25 cellular contexts compared by ENCODE assay signal in the genomic region with DNA sequence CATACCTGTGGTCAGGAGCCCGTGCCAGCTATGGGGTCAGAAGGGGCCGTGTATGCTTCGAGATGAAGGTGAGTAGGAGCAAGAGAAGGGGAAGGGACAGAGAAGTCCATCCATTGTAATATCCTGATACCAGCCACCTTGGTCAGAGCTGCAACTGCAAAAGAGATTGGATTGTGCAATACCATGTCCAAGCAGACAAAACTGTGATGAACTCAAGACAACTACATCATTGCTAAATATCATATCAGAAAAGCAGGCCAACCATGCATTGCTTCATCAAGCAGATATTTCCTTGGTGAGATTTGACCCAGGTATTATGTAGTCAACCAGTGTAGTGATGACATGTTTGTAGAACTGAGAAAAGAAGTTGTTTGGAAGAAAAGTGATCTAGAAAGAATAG. TPM values are rescaled to one million over a fixed set of nuclear protein-coding genes. Genes with fewer than 3 reads are reported as not detected.
DNase-seq lines count a peak whose midpoint lies in the region; ATAC-seq, FAIRE-seq and TF ChIP-seq lines count a peak whose summit lies in the region.
"Had no signal": no experiment of that assay in that cellular context is flagged by ENCODE, and none has a peak within 500 bp of the region (broad histone marks: within the 10 kb centered on the region; RNA-seq: fewer than 3 reads in every experiment).

No MANE protein-coding gene starts in this region.

- TF ChIP-seq CTCF in choroid plexus epithelial cell (conservative IDR thresholded peaks at IDR 0.05; ENCODE audit: low read depth, low read length) (no peak), HepG2 (CRISPR knock-in tag; IDR thresholded peaks at IDR 0.05) (no peak)

- H3K4me1 ChIP-seq in HepG2 (ENCODE audit: insufficient read depth, low read length) = no peaks in the 10 kb centered on the region
- H3K4me1 ChIP-seq: foreskin keratinocyte, neural progenitor cell, prostate gland had no signal

- H3K27ac Mint-ChIP-seq in activated CD4-positive, alpha-beta memory T cell treated with anti-CD3 and anti-CD28 coated beads for 36 hours = peak overlapping the region; percentile 10
- no peak overlapping the region for H3K27ac Mint-ChIP-seq in activated CD4-positive, alpha-beta memory T cell treated with anti-CD3 and anti-CD28 coated beads, Interleukin-2, amount 10 ng/mL, durations not matched to agents 7 days and 5 days
- H3K27ac Mint-ChIP-seq: neural progenitor cell had no signal

- intact Hi-C loops in activated CD4-positive, alpha-beta memory T cell treated with anti-CD3 and anti-CD28 coated beads for 36 hours (cut with micrococcal nuclease) = no loop called here
- intact Hi-C loops in HepG2 (cut with micrococcal nuclease; ENCODE audit: unreplicated experiment) = no loop called here

- no peak for TF ChIP-seq RAD21 in HepG2 (CRISPR knock-in tag; IDR thresholded peaks at IDR 0.05)

- H3K4me3 Mint-ChIP-seq in activated CD4-positive, alpha-beta memory T cell treated with anti-CD3 and anti-CD28 coated beads for 36 hours = no peak overlapping the region
- no peak overlapping the region for H3K4me3 Mint-ChIP-seq in activated CD4-positive, alpha-beta memory T cell treated with anti-CD3 and anti-CD28 coated beads, Interleukin-2, amount 10 ng/mL, durations not matched to agents 7 days and 5 days
- H3K4me3 Mint-ChIP-seq: neural progenitor cell had no signal

- no peak overlapping the region for H3K4me2 ChIP-seq in HepG2 (ENCODE audit: low read depth, low read length)
- H3K4me2 ChIP-seq: neural progenitor cell had no signal

- H4K20me1 ChIP-seq in HepG2 (ENCODE audit: insufficient read depth, low read length) = no peaks in the 10 kb centered on the region

- H3K9me3 Mint-ChIP-seq in activated CD4-positive, alpha-beta memory T cell treated with anti-CD3 and anti-CD28 coated beads for 36 hours = no peaks in the 10 kb centered on the region
- no peaks in the 10 kb centered on the region for H3K9me3 Mint-ChIP-seq in activated CD4-positive, alpha-beta memory T cell treated with anti-CD3 and anti-CD28 coated beads, Interleukin-2, amount 10 ng/mL, durations not matched to agents 7 days and 5 days
- H3K9me3 Mint-ChIP-seq: neural progenitor cell had no signal

- H3K27ac ChIP-seq in HepG2 (ENCODE audit: extremely low read length, insufficient read depth, low read length) = no peak overlapping the region
- H3K27ac ChIP-seq: foreskin keratinocyte, neural progenitor cell, prostate gland had no signal

- no peak for TF ChIP-seq POLR2A in HepG2 (IDR thresholded peaks at IDR 0.05; ENCODE audit: insufficient read depth in 1 of 2, low read depth in 2 of 2, low read length in 2 of 2)

- H3K4me3 ChIP-seq in choroid plexus epithelial cell (ENCODE audit: low read depth, low read length) (no peak overlapping the region), HepG2 (replicated peaks in 1 of 3; ENCODE audit: insufficient read depth in 1 of 3, low read depth in 2 of 3, low read length in 3 of 3) (no peak overlapping the region)
- H3K4me3 ChIP-seq: cardiac muscle cell, neural progenitor cell, prostate gland had no signal

- peaks cover 57 to 95% of the 10 kb centered on the region in 2 experiments for H3K36me3 ChIP-seq in HepG2 (replicated peaks in 1 of 2; ENCODE audit: control insufficient read depth in 1 of 2, insufficient read depth in 2 of 2, low read length in 2 of 2)

- BruUV-seq in HepG2 (replicated peaks; lab: Mats Ljungman, UMichigan) = no TSS peak

- no peaks in the 10 kb centered on the region for H3K79me2 ChIP-seq in HepG2 (ENCODE audit: insufficient read depth, low read length)

- TF ChIP-seq EP300 in HepG2 (IDR thresholded peaks at IDR 0.05; ENCODE audit: low read depth in 2 of 2, low read length in 2 of 2) (no peak), HepG2 (CRISPR knock-in tag; IDR thresholded peaks at IDR 0.05; ENCODE audit: borderline replicate concordance) (no peak)

- DNase-seq in activated CD4-positive, alpha-beta memory T cell treated with anti-CD3 and anti-CD28 coated beads for 36 hours = no peak
- no peak for DNase-seq in activated CD4-positive, alpha-beta memory T cell treated with anti-CD3 and anti-CD28 coated beads, Interleukin-2, amount 10 ng/mL, durations not matched to agents 7 days and 5 days
- DNase-seq in MV-4-11 (lab: John Stamatoyannopoulos, UW) (peak; percentile 70), choroid plexus epithelial cell (ENCODE audit: low read depth) (peak; percentile 76), HepG2 (ENCODE audit: low spot score) (no peak), NCI-H510A (lab: John Stamatoyannopoulos, UW) (no peak), 8988T (no peak)
- DNase-seq: ACHN; activated CD4-positive, CD25-positive, alpha-beta regulatory T cell treated with anti-CD3 and anti-CD28 coated beads, Interleukin-2, amount 50 U/mL, for 72 hours; activated naive CD4-positive, alpha-beta T cell; amniotic stem cell; C1 segment of cervical spinal cord; Calu3; foreskin keratinocyte; hippocampal formation; islet precursor cell; MM.1S; NCI-H1694 treated with DMSO at 0.1 percent for 48 hours; substantia nigra had no signal

- no peaks in the 10 kb centered on the region for H3K27me3 Mint-ChIP-seq in activated CD4-positive, alpha-beta memory T cell treated with anti-CD3 and anti-CD28 coated beads for 36 hours
- H3K27me3 Mint-ChIP-seq in activated CD4-positive, alpha-beta memory T cell treated with anti-CD3 and anti-CD28 coated beads, Interleukin-2, amount 10 ng/mL, durations not matched to agents 7 days and 5 days = no peaks in the 10 kb centered on the region

- FAIRE-seq in HepG2 (lab: Jason Lieb, UNC) = no peak
- FAIRE-seq: endometrium, urothelium cell line had no signal

- H3K36me3 Mint-ChIP-seq in activated CD4-positive, alpha-beta memory T cell treated with anti-CD3 and anti-CD28 coated beads for 36 hours = peaks cover 78% of the 10 kb centered on the region
- peaks cover 92% of the 10 kb centered on the region for H3K36me3 Mint-ChIP-seq in activated CD4-positive, alpha-beta memory T cell treated with anti-CD3 and anti-CD28 coated beads, Interleukin-2, amount 10 ng/mL, durations not matched to agents 7 days and 5 days (ENCODE audit: low read depth)

- POLR2A ChIA-PET in activated CD4-positive, alpha-beta memory T cell treated with anti-CD3 and anti-CD28 coated beads for 36 hours (lab: Charles Lee) = interaction anchor here (1.3 kb wide), 1 partner anchor 12 kb away, joined by 3 read pairs; the partner anchor contains the start of gene HNRNPUL1
- POLR2A ChIA-PET in activated CD4-positive, alpha-beta memory T cell treated with anti-CD3 and anti-CD28 coated beads, Interleukin-2, amount 10 ng/mL, durations not matched to agents 7 days and 5 days (lab: Charles Lee) = no interaction called here
- POLR2A ChIA-PET in HepG2 (lab: Yijun Ruan, JAX) = interaction anchor here (1.1 kb wide), 1 partner anchor 12 kb away, joined by 5 read pairs; the partner anchor contains the start of gene HNRNPUL1

- no peaks in the 10 kb centered on the region for H3K27me3 ChIP-seq in HepG2 (ENCODE audit: control insufficient read depth in 1 of 2, insufficient read depth in 2 of 2, low read length in 2 of 2)
- H3K27me3 ChIP-seq: cardiac muscle cell, foreskin keratinocyte, neural progenitor cell had no signal

- 93% methylated on average over 3 of the region's 3 CpGs for WGBS in HepG2 (ENCODE audit: low lambda C conversion rate)

- in situ Hi-C loops in HepG2 (cut with HindIII; ENCODE audit: extremely low pct_ligation_motif_present, low pct_unique_long_range_greater_than_20kb) = no loop called here

- H3K9ac ChIP-seq in HepG2 (ENCODE audit: insufficient read depth, low read depth, low read length) = no peak overlapping the region
- H3K9ac ChIP-seq: neural progenitor cell had no signal

- H3K4me1 Mint-ChIP-seq in activated CD4-positive, alpha-beta memory T cell treated with anti-CD3 and anti-CD28 coated beads for 36 hours (ENCODE audit: low read depth) = peaks cover 9% of the 10 kb centered on the region
- peaks cover 5% of the 10 kb centered on the region for H3K4me1 Mint-ChIP-seq in activated CD4-positive, alpha-beta memory T cell treated with anti-CD3 and anti-CD28 coated beads, Interleukin-2, amount 10 ng/mL, durations not matched to agents 7 days and 5 days
- H3K4me1 Mint-ChIP-seq: neural progenitor cell had no signal

- H3K9me3 ChIP-seq in HepG2 (ENCODE audit: low read length) = no peaks in the 10 kb centered on the region
- H3K9me3 ChIP-seq: prostate gland had no signal

- CTCF ChIA-PET in activated CD4-positive, alpha-beta memory T cell treated with anti-CD3 and anti-CD28 coated beads for 36 hours (lab: Charles Lee) = no interaction called here
- CTCF ChIA-PET in activated CD4-positive, alpha-beta memory T cell treated with anti-CD3 and anti-CD28 coated beads, Interleukin-2, amount 10 ng/mL, durations not matched to agents 7 days and 5 days (lab: Charles Lee) = interaction anchor here (0.7 to 1.8 kb wide), 2 partner anchors 32 to 72 kb away, joined by 3 to 4 read pairs; no protein-coding TSS in a partner anchor
- CTCF ChIA-PET in HepG2 (lab: Yijun Ruan, JAX; ENCODE audit: low intra/inter-chr PET ratio, low total read pairs) = no interaction called here

- no peak for ATAC-seq in HepG2
- ATAC-seq in HG03457 (IDR thresholded peaks at IDR 0.05; ENCODE audit: unreplicated experiment) = no peak
- ATAC-seq: foreskin keratinocyte had no signal

- no peak overlapping the region for H2AFZ ChIP-seq in HepG2 (ENCODE audit: low read length)
- H2AFZ ChIP-seq: neural progenitor cell had no signal

RNA-seq across cellular contexts. Expression of gene HNRNPUL1, which starts 12.1 kb away (rescaled TPM):
- 100 to 1,000 TPM; 290 to 295 TPM for total RNA-seq in activated CD4-positive, alpha-beta memory T cell treated with anti-CD3 and anti-CD28 coated beads for 36 hours
- 100 to 1,000 TPM; 373 to 398 TPM for total RNA-seq in activated CD4-positive, alpha-beta memory T cell treated with anti-CD3 and anti-CD28 coated beads, Interleukin-2, amount 10 ng/mL, durations not matched to agents 7 days and 5 days
- 81.7 and 88.8 TPM in 2 replicates for total RNA-seq in HepG2 (2016; rRNA removed; fragmentation: Illumina TruSeq; extraction: Trizol)
- total RNA-seq in HepG2 (2016; cell fraction: cytosol; rRNA removed; fragmentation: Illumina TruSeq; extraction: Trizol; ENCODE audit: low read depth) = 30.9 and 33.3 TPM in 2 replicates
- 77.3 and 84.2 TPM in 2 replicates for total RNA-seq in HepG2 (2016; cell fraction: insoluble cytoplasmic fraction; rRNA removed; fragmentation: Illumina TruSeq; extraction: Trizol)
- total RNA-seq in HepG2 (2016; cell fraction: membrane; rRNA removed; fragmentation: Illumina TruSeq; extraction: Trizol) = 78.7 and 78.8 TPM in 2 replicates
- 62.2 and 71.6 TPM in 2 replicates for total RNA-seq in HepG2 (2016; cell fraction: nucleus; rRNA removed; fragmentation: Illumina TruSeq; extraction: Trizol)
- polyA plus RNA-seq in HepG2 (2011; rRNA removed) = 29.7 and 30.9 TPM in 2 replicates
- 16.7 and 21.1 TPM in 2 replicates for polyA plus RNA-seq in HepG2 (2011; cell fraction: cytosol; rRNA removed)
- polyA plus RNA-seq in HepG2 (2011; cell fraction: nucleus; rRNA removed) = 36.0 and 41.1 TPM in 2 replicates
- 62.3 and 78.5 TPM in 2 replicates for polyA plus RNA-seq in HepG2 (2012)
- 43.7 and 48.0 TPM in 2 replicates for polyA plus RNA-seq in HepG2 (2016; cell fraction: cytosol; fragmentation: Illumina TruSeq; extraction: Trizol; ENCODE audit: low read depth)
- polyA plus RNA-seq in HepG2 (2016; cell fraction: insoluble cytoplasmic fraction; fragmentation: Illumina TruSeq; extraction: Trizol; ENCODE audit: low read depth) = 126 and 151 TPM in 2 replicates
- 99.0 and 109 TPM in 2 replicates for polyA plus RNA-seq in HepG2 (2016; cell fraction: membrane; fragmentation: Illumina TruSeq; extraction: Trizol; ENCODE audit: low read depth)
- polyA plus RNA-seq in HepG2 (2016; cell fraction: nucleus; fragmentation: Illumina TruSeq; extraction: Trizol; ENCODE audit: insufficient read depth, low read depth) = 102 and 113 TPM in 2 replicates
- polyA minus RNA-seq in HepG2 (2011; rRNA and poly(A)+ RNA removed; ENCODE audit: low replicate concordance) = 47.6 and 50.7 TPM in 2 replicates
- 23.6 and 33.9 TPM in 2 replicates for polyA minus RNA-seq in HepG2 (2011; cell fraction: cytosol; rRNA and poly(A)+ RNA removed)
- 61.9 and 71.0 TPM in 2 replicates for polyA minus RNA-seq in HepG2 (2011; cell fraction: nucleus; rRNA and poly(A)+ RNA removed)

RNA-seq across cellular contexts. Expression of gene CCDC97, which starts 33.7 kb away (rescaled TPM):
- total RNA-seq in activated CD4-positive, alpha-beta memory T cell treated with anti-CD3 and anti-CD28 coated beads for 36 hours = 10 to 100 TPM; 20.5 to 23.4 TPM
- total RNA-seq in activated CD4-positive, alpha-beta memory T cell treated with anti-CD3 and anti-CD28 coated beads, Interleukin-2, amount 10 ng/mL, durations not matched to agents 7 days and 5 days = 10 to 100 TPM; 43.0 to 43.4 TPM
- total RNA-seq in HepG2 (2016; rRNA removed; fragmentation: Illumina TruSeq; extraction: Trizol) = 7.1 and 7.3 TPM in 2 replicates
- 1.5 and 3.3 TPM in 2 replicates for total RNA-seq in HepG2 (2016; cell fraction: cytosol; rRNA removed; fragmentation: Illumina TruSeq; extraction: Trizol; ENCODE audit: low read depth)
- total RNA-seq in HepG2 (2016; cell fraction: insoluble cytoplasmic fraction; rRNA removed; fragmentation: Illumina TruSeq; extraction: Trizol) = 6.7 and 7.8 TPM in 2 replicates
- 4.3 and 5.8 TPM in 2 replicates for total RNA-seq in HepG2 (2016; cell fraction: membrane; rRNA removed; fragmentation: Illumina TruSeq; extraction: Trizol)
- 5.8 and 7.6 TPM in 2 replicates for total RNA-seq in HepG2 (2016; cell fraction: nucleus; rRNA removed; fragmentation: Illumina TruSeq; extraction: Trizol)
- 6.2 and 7.2 TPM in 2 replicates for polyA plus RNA-seq in HepG2 (2011; rRNA removed)
- 6.6 and 7.0 TPM in 2 replicates for polyA plus RNA-seq in HepG2 (2011; cell fraction: cytosol; rRNA removed)
- polyA plus RNA-seq in HepG2 (2011; cell fraction: nucleus; rRNA removed) = 10.5 and 12.4 TPM in 2 replicates
- polyA plus RNA-seq in HepG2 (2012) = 8.9 and 9.4 TPM in 2 replicates
- 1.4 and 1.9 TPM in 2 replicates for polyA plus RNA-seq in HepG2 (2016; cell fraction: cytosol; fragmentation: Illumina TruSeq; extraction: Trizol; ENCODE audit: low read depth)
- 10.6 and 15.1 TPM in 2 replicates for polyA plus RNA-seq in HepG2 (2016; cell fraction: insoluble cytoplasmic fraction; fragmentation: Illumina TruSeq; extraction: Trizol; ENCODE audit: low read depth)
- 4.3 and 5.1 TPM in 2 replicates for polyA plus RNA-seq in HepG2 (2016; cell fraction: membrane; fragmentation: Illumina TruSeq; extraction: Trizol; ENCODE audit: low read depth)
- 16.5 and 17.3 TPM in 2 replicates for polyA plus RNA-seq in HepG2 (2016; cell fraction: nucleus; fragmentation: Illumina TruSeq; extraction: Trizol; ENCODE audit: insufficient read depth, low read depth)
- polyA minus RNA-seq in HepG2 (2011; rRNA and poly(A)+ RNA removed; ENCODE audit: low replicate concordance) = 11.3 and 18.0 TPM in 2 replicates
- 3.8 and 5.4 TPM in 2 replicates for polyA minus RNA-seq in HepG2 (2011; cell fraction: cytosol; rRNA and poly(A)+ RNA removed)
- polyA minus RNA-seq in HepG2 (2011; cell fraction: nucleus; rRNA and poly(A)+ RNA removed) = 9.4 and 9.9 TPM in 2 replicates

RNA-seq across cellular contexts. Expression of gene AXL, which starts 57.2 kb away (rescaled TPM):
- under 1 TPM; 0.17 to 0.31 TPM for total RNA-seq in activated CD4-positive, alpha-beta memory T cell treated with anti-CD3 and anti-CD28 coated beads for 36 hours
- total RNA-seq in activated CD4-positive, alpha-beta memory T cell treated with anti-CD3 and anti-CD28 coated beads, Interleukin-2, amount 10 ng/mL, durations not matched to agents 7 days and 5 days = under 1 TPM; 0.55 to 0.60 TPM
- 0.31 and 0.71 TPM in 2 replicates for total RNA-seq in HepG2 (2016; rRNA removed; fragmentation: Illumina TruSeq; extraction: Trizol)
- total RNA-seq in HepG2 (2016; cell fraction: cytosol; rRNA removed; fragmentation: Illumina TruSeq; extraction: Trizol; ENCODE audit: low read depth) = 0.18 and 0.20 TPM in 2 replicates
- total RNA-seq in HepG2 (2016; cell fraction: insoluble cytoplasmic fraction; rRNA removed; fragmentation: Illumina TruSeq; extraction: Trizol) = 0.54 and 0.67 TPM in 2 replicates
- 0.59 and 0.79 TPM in 2 replicates for total RNA-seq in HepG2 (2016; cell fraction: membrane; rRNA removed; fragmentation: Illumina TruSeq; extraction: Trizol)
- total RNA-seq in HepG2 (2016; cell fraction: nucleus; rRNA removed; fragmentation: Illumina TruSeq; extraction: Trizol) = 1.1 and 1.8 TPM in 2 replicates
- 5.7 and 5.9 TPM in 2 replicates for polyA plus RNA-seq in HepG2 (2011; rRNA removed)
- polyA plus RNA-seq in HepG2 (2011; cell fraction: cytosol; rRNA removed) = 4.3 and 4.8 TPM in 2 replicates
- 5.2 and 8.0 TPM in 2 replicates for polyA plus RNA-seq in HepG2 (2011; cell fraction: nucleus; rRNA removed)
- polyA plus RNA-seq in HepG2 (2012) = 2.9 and 4.5 TPM in 2 replicates
- polyA plus RNA-seq in HepG2 (2016; cell fraction: cytosol; fragmentation: Illumina TruSeq; extraction: Trizol; ENCODE audit: low read depth) = 0.09 and 0.10 TPM in 2 replicates
- polyA plus RNA-seq in HepG2 (2016; cell fraction: insoluble cytoplasmic fraction; fragmentation: Illumina TruSeq; extraction: Trizol; ENCODE audit: low read depth) = 0.39 and 0.46 TPM in 2 replicates
- polyA plus RNA-seq in HepG2 (2016; cell fraction: membrane; fragmentation: Illumina TruSeq; extraction: Trizol; ENCODE audit: low read depth) = 0.32 and 0.35 TPM in 2 replicates
- 1.3 and 1.4 TPM in 2 replicates for polyA plus RNA-seq in HepG2 (2016; cell fraction: nucleus; fragmentation: Illumina TruSeq; extraction: Trizol; ENCODE audit: insufficient read depth, low read depth)
- 26.1 and 95.6 TPM in 2 replicates for polyA minus RNA-seq in HepG2 (2011; rRNA and poly(A)+ RNA removed; ENCODE audit: low replicate concordance)
- polyA minus RNA-seq in HepG2 (2011; cell fraction: cytosol; rRNA and poly(A)+ RNA removed) = 11.6 and 12.8 TPM in 2 replicates
- 5.0 and 5.1 TPM in 2 replicates for polyA minus RNA-seq in HepG2 (2011; cell fraction: nucleus; rRNA and poly(A)+ RNA removed)

Comparison
In these comparisons a context has a peak if more than half of its experiments do, and no peak if none do; other contexts are left out.
1. DNase-seq: peak in MV-4-11 (single experiment) and choroid plexus epithelial cell (single experiment); none in activated CD4-positive, alpha-beta memory T cell treated with anti-CD3 and anti-CD28 coated beads for 36 hours (single experiment), activated CD4-positive, alpha-beta memory T cell treated with anti-CD3 and anti-CD28 coated beads, Interleukin-2, amount 10 ng/mL, durations not matched to agents 7 days and 5 days (single experiment), HepG2 (single experiment), NCI-H510A (single experiment) and 8988T (single experiment).